9 cellular contexts compared by ENCODE assay signal in the genomic region with DNA sequence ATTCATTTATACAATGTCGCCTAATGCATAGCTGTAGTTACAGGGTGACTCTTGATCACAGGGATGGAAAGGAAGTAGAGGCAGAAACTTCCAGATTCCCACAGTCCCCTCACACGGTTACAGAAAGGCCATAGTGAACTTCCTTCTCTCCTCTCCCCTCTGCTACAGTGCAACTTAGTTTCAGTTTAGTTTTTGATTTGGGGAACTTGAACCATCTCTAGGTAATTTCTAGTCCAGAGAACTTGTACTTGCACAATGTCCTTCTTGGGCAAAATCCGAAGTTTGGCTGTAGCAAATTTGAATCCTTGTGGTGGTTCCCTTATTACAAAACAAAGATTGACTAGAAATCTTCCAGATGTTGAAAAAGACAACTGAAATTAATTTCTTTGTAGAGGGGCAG.
DNase-seq lines count a peak whose midpoint lies in the region; ATAC-seq lines count a peak whose summit lies in the region.
"Had no signal": no experiment of that assay in that cellular context is flagged by ENCODE, and none has a peak within 500 bp of the region (broad histone marks: within the 10 kb centered on the region; RNA-seq: fewer than 3 reads in every experiment).

No MANE protein-coding gene starts in this region.

- ATAC-seq in HG03342 (IDR thresholded peaks at IDR 0.05; ENCODE audit: unreplicated experiment) (peak; percentile 24), GM21723 (IDR thresholded peaks at IDR 0.05; ENCODE audit: unreplicated experiment) (no peak)

- peak overlapping the region; percentile 94 to 95 for H3K27ac ChIP-seq in mucosa of rectum (ENCODE audit: low read depth in 2 of 2, low read length in 2 of 2)

- no peaks in the 10 kb centered on the region for H3K9me3 ChIP-seq in mucosa of rectum (ENCODE audit: control insufficient read depth in 2 of 2, low read length in 2 of 2)

- no peaks in the 10 kb centered on the region for H3K9me3 Mint-ChIP-seq in activated naive CD8-positive, alpha-beta T cell (ENCODE audit: low read depth)

- peak overlapping the region; percentile 99 for H3K4me3 Mint-ChIP-seq in activated naive CD8-positive, alpha-beta T cell

- no peaks in the 10 kb centered on the region for H3K27me3 ChIP-seq in mucosa of rectum (ENCODE audit: control insufficient read depth in 2 of 2, insufficient read depth in 2 of 2, low read length in 2 of 2)

- H3K27me3 Mint-ChIP-seq in activated naive CD8-positive, alpha-beta T cell, result no peaks in the 10 kb centered on the region

- H3K4me1 ChIP-seq in mucosa of rectum (ENCODE audit: control insufficient read depth in 2 of 2, insufficient read depth in 2 of 2, low read length in 2 of 2), result peaks cover 9 to 13% of the 10 kb centered on the region in 2 donors

- H3K9ac ChIP-seq in mucosa of rectum (ENCODE audit: low read depth in 1 of 2, low read length in 2 of 2), result no peak overlapping the region

- H3K27ac Mint-ChIP-seq in activated naive CD8-positive, alpha-beta T cell, result peak overlapping the region; percentile 99

- peaks cover 4% of the 10 kb centered on the region for H3K36me3 Mint-ChIP-seq in activated naive CD8-positive, alpha-beta T cell

- peaks cover 5% of the 10 kb centered on the region in 2 donors for H3K36me3 ChIP-seq in mucosa of rectum (ENCODE audit: control insufficient read depth in 2 of 2, insufficient read depth in 2 of 2, low read length in 2 of 2)

- peak overlapping the region; percentile 28 to 94 for H3K4me3 ChIP-seq in mucosa of rectum (ENCODE audit: low read length in 2 of 2)

- DNase-seq in AML-193 (lab: John Stamatoyannopoulos, UW), result peak; percentile 78
- DNase-seq in kidney tubule cell (ENCODE audit: low spot score), result no peak
- no peak for DNase-seq in OCI-M2 (lab: John Stamatoyannopoulos, UW; ENCODE audit: unreplicated experiment)
- no peak for DNase-seq in activated effector memory CD4-positive, alpha-beta T cell treated with anti-CD3 and anti-CD28 coated beads, Interleukin-2, amount 50 U/mL, for 16 hours
- DNase-seq: WERI-Rb-1 had no signal

- peaks cover 51% of the 10 kb centered on the region for H3K4me1 Mint-ChIP-seq in activated naive CD8-positive, alpha-beta T cell (ENCODE audit: low read depth)

Comparison
In these comparisons a context has a peak if more than half of its experiments do, and no peak if none do; other contexts are left out.
1. DNase-seq: peak in AML-193 (2 of 2); none in kidney tubule cell (single experiment), OCI-M2 (single experiment) and activated effector memory CD4-positive, alpha-beta T cell treated with anti-CD3 and anti-CD28 coated beads, Interleukin-2, amount 50 U/mL, for 16 hours (single experiment).